Comparison of ENCODE assay signal across 10 cellular contexts in the genomic region with DNA sequence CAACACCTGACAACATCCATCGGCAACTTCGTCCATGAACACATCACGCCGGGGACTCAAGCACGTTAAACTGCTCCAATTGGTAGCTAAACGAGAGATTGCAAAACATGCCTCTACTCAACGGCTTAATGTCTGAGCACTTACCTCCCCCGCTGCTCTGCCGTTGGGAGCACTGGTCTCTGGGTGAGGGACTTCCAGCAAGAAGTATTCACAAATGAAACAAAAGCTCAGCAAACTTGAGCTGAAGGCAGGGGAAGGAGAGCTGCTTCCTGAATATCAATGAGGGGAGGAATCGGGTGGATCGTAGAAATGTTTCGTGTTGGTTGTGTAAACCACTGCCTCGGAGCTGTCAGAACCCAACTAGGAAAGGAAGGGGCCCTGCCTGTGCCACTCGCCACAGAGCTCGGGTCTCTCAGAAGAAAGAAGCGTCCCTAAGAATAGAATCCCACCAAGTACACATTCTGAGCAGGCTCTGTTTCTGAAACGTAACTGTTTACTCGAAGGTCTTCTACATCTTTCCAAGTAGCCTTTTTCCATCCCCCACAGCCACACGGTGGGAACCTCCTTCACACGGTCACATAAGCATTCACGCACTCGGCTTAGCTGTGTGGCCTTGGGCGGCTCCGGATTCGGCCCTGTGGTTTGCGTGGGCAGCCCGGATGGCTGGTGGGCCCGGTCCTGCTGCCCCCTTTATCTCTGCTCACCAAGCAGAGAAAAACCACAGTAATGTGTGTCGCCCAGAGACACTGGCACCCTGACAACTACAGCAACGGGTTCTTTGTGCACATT. TPM values are rescaled to one million over a fixed set of nuclear protein-coding genes. Genes with fewer than 3 reads are reported as not detected.
DNase-seq lines count a peak whose midpoint lies in the region; ATAC-seq, FAIRE-seq and TF ChIP-seq lines count a peak whose summit lies in the region.
"Had no signal": no experiment of that assay in that cellular context is flagged by ENCODE, and none has a peak within 500 bp of the region (broad histone marks: within the 10 kb centered on the region; RNA-seq: fewer than 3 reads in every experiment).

A gene (minus strand): TSS at position 216 of the 789 bp plus-strand sequence. CDS start 524 bp downstream, outside the sequence.

- no peak within 1 kb of the TSS for H3K4me3 ChIP-seq in osteoblast (ENCODE audit: insufficient read depth, low read length)
- H3K4me3 ChIP-seq in HepG2 (replicated peaks in 1 of 3; ENCODE audit: insufficient read depth in 1 of 3, low read depth in 2 of 3, low read length in 3 of 3), result no peak within 1 kb of the TSS
- H3K4me3 ChIP-seq: cardiac muscle cell had no signal

- H3K27me3 ChIP-seq in osteoblast (ENCODE audit: insufficient read depth, low read length) (peaks cover 13% of the 10 kb centered on the region), HepG2 (ENCODE audit: control insufficient read depth in 1 of 2, insufficient read depth in 2 of 2, low read length in 2 of 2) (peaks cover 1 to 45% of the 10 kb centered on the region in 2 experiments; a peak in 4 of 5 replicates)
- H3K27me3 ChIP-seq: cardiac muscle cell had no signal

- no peaks in the 10 kb centered on the region for H3K9me3 ChIP-seq in osteoblast (ENCODE audit: low read depth, low read length)
- H3K9me3 ChIP-seq in HepG2 (ENCODE audit: low read length), result no peaks in the 10 kb centered on the region

- no peaks in the 10 kb centered on the region for H3K36me3 ChIP-seq in osteoblast (ENCODE audit: insufficient read depth, low read length)
- H3K36me3 ChIP-seq in HepG2 (replicated peaks in 1 of 2; ENCODE audit: control insufficient read depth in 1 of 2, insufficient read depth in 2 of 2, low read length in 2 of 2), result no peaks in the 10 kb centered on the region
- H3K36me3 ChIP-seq: cardiac muscle cell had no signal

- TF ChIP-seq CTCF in GM20000 (IDR thresholded peaks at IDR 0.05; ENCODE audit: extremely low read depth, missing control alignments), result no peak
- no peak for TF ChIP-seq CTCF in RWPE1 (conservative IDR thresholded peaks at IDR 0.05; ENCODE audit: low read depth)
- no peak for TF ChIP-seq CTCF in chondrocyte (IDR thresholded peaks at IDR 0.05)
- no peak for TF ChIP-seq CTCF in osteoblast (IDR thresholded peaks at IDR 0.05; ENCODE audit: extremely low read depth, low read depth, low read length)
- TF ChIP-seq CTCF in HepG2 (CRISPR knock-in tag; IDR thresholded peaks at IDR 0.05), result no peak

- H3K4me1 Mint-ChIP-seq in chondrocyte (ENCODE audit: low read depth), result peaks cover 9% of the 10 kb centered on the region

- intact Hi-C loops in HepG2 (cut with micrococcal nuclease; ENCODE audit: unreplicated experiment), result no loop called here

- H4K20me1 ChIP-seq in osteoblast (ENCODE audit: insufficient read depth, low read length) (no peaks in the 10 kb centered on the region), HepG2 (ENCODE audit: insufficient read depth, low read length) (no peaks in the 10 kb centered on the region)

- H2AFZ ChIP-seq in osteoblast (ENCODE audit: low read length) (peak within 1 kb of the TSS; percentile 83), HepG2 (ENCODE audit: low read length) (no peak within 1 kb of the TSS)

- H3K9me3 Mint-ChIP-seq in chondrocyte (ENCODE audit: low read depth), result peaks cover 3% of the 10 kb centered on the region

- no peaks in the 10 kb centered on the region for H3K36me3 Mint-ChIP-seq in chondrocyte (ENCODE audit: low read depth)

- TF ChIP-seq POLR2A in HepG2 (IDR thresholded peaks at IDR 0.05; ENCODE audit: insufficient read depth in 1 of 2, low read depth in 2 of 2, low read length in 2 of 2), result no peak

- H3K79me2 ChIP-seq in osteoblast (ENCODE audit: insufficient read depth, low read length), result no peaks in the 10 kb centered on the region
- no peaks in the 10 kb centered on the region for H3K79me2 ChIP-seq in HepG2 (ENCODE audit: insufficient read depth, low read length)

- BruUV-seq in HepG2 (replicated peaks; lab: Mats Ljungman, UMichigan), result no TSS peak

- 42% methylated on average over 28 of the region's 30 CpGs for WGBS in HepG2 (ENCODE audit: low lambda C conversion rate)

- no peak within 1 kb of the TSS for H3K4me2 ChIP-seq in osteoblast (ENCODE audit: insufficient read depth, low read length)
- H3K4me2 ChIP-seq in HepG2 (ENCODE audit: low read depth, low read length), result no peak within 1 kb of the TSS

- CTCF ChIA-PET in RWPE1 (lab: Yijun Ruan, JAX), result no interaction called here
- CTCF ChIA-PET in HepG2 (lab: Yijun Ruan, JAX; ENCODE audit: low intra/inter-chr PET ratio, low total read pairs), result no interaction called here

- ATAC-seq in HepG2 (no peak), GM21423 (IDR thresholded peaks at IDR 0.05; ENCODE audit: unreplicated experiment) (no peak), HG02798 (IDR thresholded peaks at IDR 0.05; ENCODE audit: poor library complexity, unreplicated experiment) (no peak)
- ATAC-seq: left colon had no signal

- H3K9ac ChIP-seq in HepG2 (ENCODE audit: insufficient read depth, low read depth, low read length), result no peak within 1 kb of the TSS

- H3K27me3 Mint-ChIP-seq in chondrocyte (ENCODE audit: low read depth), result peaks cover 2% of the 10 kb centered on the region

- no peak for TF ChIP-seq RAD21 in HepG2 (CRISPR knock-in tag; IDR thresholded peaks at IDR 0.05)

- H3K27ac Mint-ChIP-seq in chondrocyte (ENCODE audit: unreplicated experiment), result peak within 1 kb of the TSS; percentile 49

- H3K27ac ChIP-seq in RWPE1 (peak within 1 kb of the TSS; percentile 74; the same call in 1 of the 2 replicates), osteoblast (ENCODE audit: low read depth, low read length) (no peak within 1 kb of the TSS), HepG2 (ENCODE audit: extremely low read length, insufficient read depth, low read length) (no peak within 1 kb of the TSS)
- H3K27ac ChIP-seq: cardiac muscle cell had no signal

- DNase-seq in GM20000 (ENCODE audit: low spot score) (peak; percentile 53), RWPE1 (ENCODE audit: low spot score) (no peak), chondrocyte (ENCODE audit: low spot score) (peak; percentile 59), osteoblast (ENCODE audit: insufficient read length, low spot score, missing footprints) (peak; percentile 93), HepG2 (ENCODE audit: low spot score) (no peak), kidney glomerular epithelial cell (lab: John Stamatoyannopoulos, UW) (no peak)

- in situ Hi-C loops in HepG2 (cut with HindIII; ENCODE audit: extremely low pct_ligation_motif_present, low pct_unique_long_range_greater_than_20kb), result no loop called here

- no peak for FAIRE-seq in HepG2 (lab: Jason Lieb, UNC)

- no peak within 1 kb of the TSS for H3K4me3 Mint-ChIP-seq in chondrocyte (ENCODE audit: unreplicated experiment)

- TF ChIP-seq EP300 in HepG2 (IDR thresholded peaks at IDR 0.05; ENCODE audit: low read depth in 2 of 2, low read length in 2 of 2) (no peak), HepG2 (CRISPR knock-in tag; IDR thresholded peaks at IDR 0.05; ENCODE audit: borderline replicate concordance) (no peak)

- POLR2A ChIA-PET in RWPE1 (lab: Yijun Ruan, JAX; ENCODE audit: low non-redundant PET), result no interaction called here
- POLR2A ChIA-PET in HepG2 (lab: Yijun Ruan, JAX), result no interaction called here

- peaks cover 3% of the 10 kb centered on the region for H3K4me1 ChIP-seq in osteoblast (ENCODE audit: insufficient read depth, low read length)
- peaks cover 16% of the 10 kb centered on the region for H3K4me1 ChIP-seq in HepG2 (ENCODE audit: insufficient read depth, low read length)

TF ChIP-seq in HepG2, 621 proteins besides CTCF, POLR2A, EP300 and RAD21:
- TF ChIP-seq KDM4B (CRISPR knock-in tag; IDR thresholded peaks at IDR 0.05) (no peak), ZNF598 (CRISPR knock-in tag; IDR thresholded peaks at IDR 0.05; ENCODE audit: borderline replicate concordance) (no peak), CC2D1A (CRISPR knock-in tag; IDR thresholded peaks at IDR 0.05) (no peak), ZSCAN30 (CRISPR knock-in tag; IDR thresholded peaks at IDR 0.05) (no peak), ZNF775 (CRISPR knock-in tag; IDR thresholded peaks at IDR 0.05; ENCODE audit: borderline replicate concordance) (no peak), ZNF205 (CRISPR knock-in tag; IDR thresholded peaks at IDR 0.05) (no peak)

RNA-seq across cellular contexts. Expression of the gene that starts here (rescaled TPM):
- total RNA-seq in chondrocyte (0.38 to 0.77 TPM (median 0.50 TPM) in 3 replicates), osteoblast (under 0.01 and 0.88 TPM in 2 replicates), HepG2 (2016; rRNA removed; fragmentation: Illumina TruSeq; extraction: Trizol) (not detected in 2 replicates)
- total RNA-seq in HepG2 (2016; cell fraction: cytosol; rRNA removed; fragmentation: Illumina TruSeq; extraction: Trizol; ENCODE audit: low read depth), result not detected in 2 replicates
- total RNA-seq in HepG2 (2016; cell fraction: insoluble cytoplasmic fraction; rRNA removed; fragmentation: Illumina TruSeq; extraction: Trizol), result not detected in 2 replicates
- not detected in 2 replicates for total RNA-seq in HepG2 (2016; cell fraction: membrane; rRNA removed; fragmentation: Illumina TruSeq; extraction: Trizol)
- total RNA-seq in HepG2 (2016; cell fraction: nucleus; rRNA removed; fragmentation: Illumina TruSeq; extraction: Trizol), result not detected in 2 replicates
- not detected in 2 replicates for polyA plus RNA-seq in HepG2 (2011; rRNA removed)
- not detected in 2 replicates for polyA plus RNA-seq in HepG2 (2011; cell fraction: cytosol; rRNA removed)
- not detected in 2 replicates for polyA plus RNA-seq in HepG2 (2011; cell fraction: nucleus; rRNA removed)
- not detected in 2 replicates for polyA plus RNA-seq in HepG2 (2012)
- not detected in 2 replicates for polyA plus RNA-seq in HepG2 (2016; cell fraction: cytosol; fragmentation: Illumina TruSeq; extraction: Trizol; ENCODE audit: low read depth)
- polyA plus RNA-seq in HepG2 (2016; cell fraction: insoluble cytoplasmic fraction; fragmentation: Illumina TruSeq; extraction: Trizol; ENCODE audit: low read depth), result not detected in 2 replicates
- not detected in 2 replicates for polyA plus RNA-seq in HepG2 (2016; cell fraction: membrane; fragmentation: Illumina TruSeq; extraction: Trizol; ENCODE audit: low read depth)
- not detected in 2 replicates for polyA plus RNA-seq in HepG2 (2016; cell fraction: nucleus; fragmentation: Illumina TruSeq; extraction: Trizol; ENCODE audit: insufficient read depth, low read depth)
- not detected in 2 replicates for polyA minus RNA-seq in HepG2 (2011; rRNA and poly(A)+ RNA removed; ENCODE audit: low replicate concordance)
- polyA minus RNA-seq in HepG2 (2011; cell fraction: cytosol; rRNA and poly(A)+ RNA removed), result not detected in 2 replicates
- polyA minus RNA-seq in HepG2 (2011; cell fraction: nucleus; rRNA and poly(A)+ RNA removed), result not detected in 2 replicates

Comparison
In these comparisons a context has a peak if more than half of its experiments do, and no peak if none do; other contexts are left out.
1. Peak in DNase-seq in chondrocyte; RNA of the gene not detected or under 1 TPM.
2. Peak in DNase-seq in osteoblast; RNA of the gene not detected or under 1 TPM.